Comparison of ENCODE assay signal across 10 cellular contexts in genomic region chr2:65554765-65555561, GRCh38.
A peak's percentile ranks its signal among the peaks of the same experiment; 100 is the strongest.
DNase-seq lines count a peak whose midpoint lies in the region; ATAC-seq and TF ChIP-seq lines count a peak whose summit lies in the region.
"Had no signal": no experiment of that assay in that cellular context is flagged by ENCODE, and none has a peak within 500 bp of the region (broad histone marks: within the 10 kb centered on the region; RNA-seq: fewer than 3 reads in every experiment).

No MANE protein-coding gene starts in this region.

- no peaks in the 10 kb centered on the region for H3K36me3 ChIP-seq in colonic mucosa

- H3K4me3 ChIP-seq in colonic mucosa = no peak overlapping the region

- H3K27ac ChIP-seq in colonic mucosa = no peak overlapping the region
- H3K27ac ChIP-seq: foreskin keratinocyte had no signal

- no peak for TF ChIP-seq CTCF in colonic mucosa (IDR thresholded peaks at IDR 0.05)

- no peaks in the 10 kb centered on the region for H3K9me3 Mint-ChIP-seq in activated naive CD4-positive, alpha-beta T cell treated with anti-CD3 and anti-CD28 coated beads, Interleukin-2, amount 50 U/mL, for 72 hours
- H3K9me3 Mint-ChIP-seq: IgD-negative memory B cell had no signal

- H3K9ac ChIP-seq in colonic mucosa (ENCODE audit: low read depth in 2 of 2, low read length in 2 of 2) = no peak overlapping the region

- peak; percentile 60 to 86 for ATAC-seq in activated naive CD4-positive, alpha-beta T cell treated with anti-CD3 and anti-CD28 coated beads, Interleukin-2, amount 50 U/mL, for 72 hours
- ATAC-seq in HG02938 (IDR thresholded peaks at IDR 0.05; ENCODE audit: unreplicated experiment) (peak; percentile 48), HG03159 (IDR thresholded peaks at IDR 0.05; ENCODE audit: unreplicated experiment) (no peak)
- ATAC-seq in stimulated activated naive CD8-positive, alpha-beta T cell treated with anti-CD3 and anti-CD28 coated beads, Interleukin-15, Interleukin-2, amounts not matched to agents 100 U/mL and 50 U/mL, for 24 hours = peak; percentile 90
- ATAC-seq: foreskin keratinocyte had no signal

- peak overlapping the region in 1 of 2 donors; percentile 37 for H3K27ac Mint-ChIP-seq in activated naive CD4-positive, alpha-beta T cell treated with anti-CD3 and anti-CD28 coated beads, Interleukin-2, amount 50 U/mL, for 72 hours
- H3K27ac Mint-ChIP-seq: IgD-negative memory B cell had no signal

- no peaks in the 10 kb centered on the region for H3K9me3 ChIP-seq in colonic mucosa

- intact Hi-C loops in colonic mucosa (cut with DNase I) = loop anchor here (2.0 to 5.0 kb wide), 2 partner anchors 113 to 288 kb away; no protein-coding TSS in a partner anchor

- no peaks in the 10 kb centered on the region for H3K4me1 ChIP-seq in colonic mucosa
- H3K4me1 ChIP-seq: foreskin keratinocyte had no signal

- no peaks in the 10 kb centered on the region for H3K27me3 ChIP-seq in colonic mucosa
- H3K27me3 ChIP-seq: foreskin keratinocyte had no signal

- in situ Hi-C loops in SK-MEL-5 (cut with HindIII; ENCODE audit: low pct_unique_long_range_greater_than_20kb, low sequenced_read_pairs) = no loop called here

- peak in 1 of 2 donors; percentile 85 for DNase-seq in activated naive CD4-positive, alpha-beta T cell treated with anti-CD3 and anti-CD28 coated beads, Interleukin-2, amount 50 U/mL, for 72 hours (ENCODE audit: low spot score in 2 of 2)
- no peak for DNase-seq in activated naive CD4-positive, alpha-beta T cell treated with anti-CD3 and anti-CD28 coated beads, Interleukin-2, amount 50 U/mL, for 16 hours
- peak; percentile 41 for DNase-seq in SK-MEL-5 (ENCODE audit: low read depth, low spot score)
- DNase-seq in stimulated activated naive CD8-positive, alpha-beta T cell treated with anti-CD3 and anti-CD28 coated beads, Interleukin-15, Interleukin-2, amounts not matched to agents 100 U/mL and 50 U/mL, for 24 hours = peak; percentile 60
- DNase-seq in activated naive CD4-positive, alpha-beta T cell treated with Interleukin-2 at 50 U/mL for 16 hours = no peak
- no peak for DNase-seq in colonic mucosa
- DNase-seq: foreskin keratinocyte had no signal

- H3K36me3 Mint-ChIP-seq in activated naive CD4-positive, alpha-beta T cell treated with anti-CD3 and anti-CD28 coated beads, Interleukin-2, amount 50 U/mL, for 72 hours = no peaks in the 10 kb centered on the region
- H3K36me3 Mint-ChIP-seq: IgD-negative memory B cell had no signal

Comparison
In these comparisons a context has a peak if more than half of its experiments do, and no peak if none do; other contexts are left out.
1. DNase-seq: peak in SK-MEL-5 (single experiment) and stimulated activated naive CD8-positive, alpha-beta T cell treated with anti-CD3 and anti-CD28 coated beads, Interleukin-15, Interleukin-2, amounts not matched to agents 100 U/mL and 50 U/mL, for 24 hours (single experiment); none in activated naive CD4-positive, alpha-beta T cell treated with anti-CD3 and anti-CD28 coated beads, Interleukin-2, amount 50 U/mL, for 16 hours (single experiment), activated naive CD4-positive, alpha-beta T cell treated with Interleukin-2 at 50 U/mL for 16 hours (single experiment) and colonic mucosa (single experiment).